In genomic region chr19:32580901-32581703, GRCh38 we compare ENCODE assay signal across 9 cellular contexts. TPM values are rescaled to one million over a fixed set of nuclear protein-coding genes. Genes with fewer than 3 reads are reported as not detected.
DNase-seq lines count a peak whose midpoint lies in the region; ATAC-seq, FAIRE-seq and TF ChIP-seq lines count a peak whose summit lies in the region.
"Had no signal": no experiment of that assay in that cellular context is flagged by ENCODE, and none has a peak within 500 bp of the region (broad histone marks: within the 10 kb centered on the region; RNA-seq: fewer than 3 reads in every experiment).

TSS of gene PDCD5 (plus strand) at chr19:32581190. CDS start at chr19:32581262, 72 bp downstream.

- no peaks in the 10 kb centered on the region for H3K27me3 ChIP-seq in BE2C

- no peaks in the 10 kb centered on the region; the same call in 1 of the 2 replicates for H3K9me3 ChIP-seq in BE2C

- peak within 1 kb of the TSS; percentile 92 for H3K4me3 ChIP-seq in BE2C (ENCODE audit: low read depth, low read length)
- peak within 1 kb of the TSS; percentile 72 for H3K4me3 ChIP-seq in choroid plexus epithelial cell (ENCODE audit: low read depth, low read length)

- H3K36me3 ChIP-seq in BE2C, result peaks cover 34% of the 10 kb centered on the region

- peak; percentile 97 for DNase-seq in BE2C
- DNase-seq in GM19239 (ENCODE audit: insufficient read length, low spot score), result peak; percentile 96
- peak; percentile 80 for DNase-seq in NCI-H510A treated with DMSO at 0.1 percent for 48 hours (lab: John Stamatoyannopoulos, UW)
- DNase-seq in activated CD4-positive, alpha-beta T cell treated with anti-CD3 and anti-CD28 coated beads for 4 hours, result peak; percentile 96 to 97
- DNase-seq in choroid plexus epithelial cell (ENCODE audit: low read depth), result peak; percentile 96
- peak; percentile 77 for DNase-seq in kidney glomerular epithelial cell (lab: John Stamatoyannopoulos, UW)
- DNase-seq in stimulated activated CD4-positive, alpha-beta T cell treated with anti-CD3 and anti-CD28 coated beads, Interleukin-15, amount 100 ng/mL, for 48 hours (ENCODE audit: low read depth in 2 of 2), result peak; percentile 92 to 97

- peak; percentile 90 for FAIRE-seq in GM19239 (lab: Jason Lieb, UNC)
- FAIRE-seq: islet of Langerhans had no signal

- TF ChIP-seq CTCF in BE2C (IDR thresholded peaks at IDR 0.05; ENCODE audit: low read depth, low read length) (no peak), choroid plexus epithelial cell (conservative IDR thresholded peaks at IDR 0.05; ENCODE audit: low read depth, low read length) (no peak)

- no peaks in the 10 kb centered on the region; the same call in 1 of the 2 replicates for H3K4me1 ChIP-seq in BE2C

- peak; percentile 90 for ATAC-seq in HG03442 (IDR thresholded peaks at IDR 0.05; ENCODE audit: unreplicated experiment)

RNA-seq across cellular contexts. Expression of gene PDCD5, which starts in this region (rescaled TPM):
- polyA plus RNA-seq in BE2C (2012; ENCODE audit: insufficient read depth, insufficient read length, low read depth), result 357 TPM

Comparison
In these comparisons a context has a peak if more than half of its experiments do, and no peak if none do; other contexts are left out.
1. Peak in every context shown above with its lines: DNase-seq, ATAC-seq and H3K4me3 ChIP-seq.